Comparison of ENCODE assay signal across 9 cellular contexts in the genomic region with DNA sequence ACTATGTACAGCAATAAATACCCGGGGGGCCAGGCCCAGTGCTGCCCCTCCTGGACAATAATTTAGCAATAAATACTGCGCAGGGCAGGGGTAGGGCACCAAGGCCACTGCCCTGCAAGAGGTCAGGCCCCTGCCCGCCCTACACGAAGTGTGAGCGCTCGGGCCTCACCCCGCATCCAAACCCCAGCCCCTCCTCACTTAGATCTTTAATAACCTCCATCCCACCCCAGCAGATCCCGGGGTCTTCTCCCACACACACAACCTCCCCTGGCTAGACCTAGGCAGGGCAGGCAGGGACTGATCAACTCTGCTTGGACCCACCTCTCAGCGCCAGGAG. TPM values are rescaled to one million over a fixed set of nuclear protein-coding genes. Genes with fewer than 3 reads are reported as not detected.
DNase-seq lines count a peak whose midpoint lies in the region; ATAC-seq and TF ChIP-seq lines count a peak whose summit lies in the region.
"Not testable (repeated sequence)": the region's sequence is repeated elsewhere in the genome, so short reads cannot be mapped to it uniquely, and the experiment has no call there.
"Had no signal": no experiment of that assay in that cellular context is flagged by ENCODE, and none has a peak within 500 bp of the region (broad histone marks: within the 10 kb centered on the region; RNA-seq: fewer than 3 reads in every experiment).

No MANE protein-coding gene starts in this region.

- not testable (repeated sequence) for DNase-seq in WTC11 (ENCODE audit: low spot score); caudate nucleus (lab: John Stamatoyannopoulos, UW); ovary; type B pancreatic cell (ENCODE audit: extremely low spot score, unreplicated experiment)

- H3K36me3 ChIP-seq in HUES48 (ENCODE audit: control insufficient read depth, insufficient read depth, low read length), result peaks cover 67% of the 10 kb centered on the region
- not testable (repeated sequence) for H3K36me3 ChIP-seq in ovary

- peaks cover 19% of the 10 kb centered on the region for H3K36me3 Mint-ChIP-seq in WTC11
- peaks cover 16% of the 10 kb centered on the region for H3K36me3 Mint-ChIP-seq in type B pancreatic cell

- not testable (repeated sequence) for H3K27me3 ChIP-seq in HUES48 (ENCODE audit: control insufficient read depth, insufficient read depth, low read length); ovary

- CTCF ChIA-PET in WTC11 (lab: Charles Lee), result interaction anchor here (1.3 kb wide), 1 partner anchor 183 kb away, joined by 3 read pairs; no protein-coding TSS in a partner anchor

- ATAC-seq in GM18867 (IDR thresholded peaks at IDR 0.05; ENCODE audit: unreplicated experiment), result peak; percentile 22
- peak; percentile 11 for ATAC-seq in HG02678 (IDR thresholded peaks at IDR 0.05; ENCODE audit: unreplicated experiment)
- ATAC-seq in WTC11, result peak; percentile 29

- not testable (repeated sequence) for TF ChIP-seq EP300 in ovary (IDR thresholded peaks at IDR 0.05)

- H3K9ac ChIP-seq in HUES48 (ENCODE audit: low read depth, low read length), result not testable (repeated sequence)

- H3K4me1 ChIP-seq in HUES48 (ENCODE audit: control insufficient read depth, insufficient read depth, low read length), result peaks cover 12% of the 10 kb centered on the region
- peaks cover 14% of the 10 kb centered on the region for H3K4me1 ChIP-seq in ovary (ENCODE audit: insufficient read depth)

- H3K9me3 Mint-ChIP-seq in WTC11, type B pancreatic cell: not testable (repeated sequence)

- WGBS in ovary, 3 donors, result 29 to 34% (median 29%) methylated on average over 9 of the region's 9 CpGs

- POLR2A ChIA-PET in WTC11 (lab: Charles Lee), result interaction anchor here (1.2 kb wide), 1 partner anchor 49 kb away, joined by 5 read pairs; no protein-coding TSS in a partner anchor

- intact Hi-C loops in ovary (cut with DNase I), result not testable (repeated sequence)

- H3K27ac Mint-ChIP-seq in WTC11, result peak overlapping the region; percentile 93
- H3K27ac Mint-ChIP-seq in type B pancreatic cell, result peak overlapping the region; percentile 95

- H3K4me3 ChIP-seq in HUES48 (ENCODE audit: low read depth, low read length), result peak overlapping the region; percentile 83; the same call in 1 of the 2 replicates
- H3K4me3 ChIP-seq in iPS-11a (ENCODE audit: low read depth, low read length), result peak overlapping the region; percentile 67
- peak overlapping the region; percentile 67 for H3K4me3 ChIP-seq in ovary

- TF ChIP-seq POLR2A in ovary (IDR thresholded peaks at IDR 0.05), result not testable (repeated sequence)

- not testable (repeated sequence) for H3K27ac ChIP-seq in HUES48 (ENCODE audit: low read depth, low read length); ovary
- peak overlapping the region; percentile 67 for H3K27ac ChIP-seq in caudate nucleus (ENCODE audit: low read depth, low read length)

- H3K9me3 ChIP-seq in HUES48 (ENCODE audit: control insufficient read depth, insufficient read depth, low read length); ovary: not testable (repeated sequence)

- peaks cover 18% of the 10 kb centered on the region for H3K4me1 Mint-ChIP-seq in WTC11
- peaks cover 19% of the 10 kb centered on the region for H3K4me1 Mint-ChIP-seq in type B pancreatic cell (ENCODE audit: unreplicated experiment)

- H3K4me3 Mint-ChIP-seq in WTC11, result peak overlapping the region; percentile 70
- peak overlapping the region; percentile 87 for H3K4me3 Mint-ChIP-seq in type B pancreatic cell

- TF ChIP-seq CTCF in WTC11 (IDR thresholded peaks at IDR 0.05); ovary (IDR thresholded peaks at IDR 0.05): not testable (repeated sequence)
- peak; percentile 51 for TF ChIP-seq CTCF in type B pancreatic cell (conservative IDR thresholded peaks at IDR 0.05)

- H3K27me3 Mint-ChIP-seq in WTC11 (ENCODE audit: low read depth); type B pancreatic cell: not testable (repeated sequence)

RNA-seq across cellular contexts. Expression of a gene that starts 0.3 kb away (rescaled TPM):
- total RNA-seq in WTC11 (2021), result 19.5 to 24.2 TPM (median 20.9 TPM) in 3 replicates
- total RNA-seq in ovary, result 10 to 100 TPM; 12.6 to 17.7 (median 15.5) TPM
- polyA plus RNA-seq in ovary, result 10 to 100 TPM in 1 of 2 donors, 1 to 10 TPM in 1; 3.4 to 15.2 TPM
- 29.9 and 46.0 TPM in 2 replicates for total RNA-seq in type B pancreatic cell (ENCODE audit: low replicate concordance)

RNA-seq across cellular contexts. Expression of a gene that starts 7.1 kb away (rescaled TPM):
- 24.7 to 31.4 TPM (median 26.3 TPM) in 3 replicates for total RNA-seq in WTC11 (2021)
- 10 to 100 TPM; 12.6 to 71.4 (median 25.7) TPM for total RNA-seq in ovary
- polyA plus RNA-seq in ovary, result 10 to 100 TPM; 20.6 to 29.7 TPM
- 46.8 and 50.4 TPM in 2 replicates for total RNA-seq in type B pancreatic cell (ENCODE audit: low replicate concordance)

RNA-seq across cellular contexts. Expression of a gene that starts 9.2 kb away (rescaled TPM):
- total RNA-seq in WTC11 (2021), result 24.2 to 29.8 TPM (median 24.3 TPM) in 3 replicates
- 10 to 100 TPM; 10.6 to 21.1 (median 16.3) TPM for total RNA-seq in ovary
- 10 to 100 TPM in 1 of 2 donors, 1 to 10 TPM in 1; 9.5 to 11.8 TPM for polyA plus RNA-seq in ovary
- 22.4 and 30.0 TPM in 2 replicates for total RNA-seq in type B pancreatic cell (ENCODE audit: low replicate concordance)

RNA-seq across cellular contexts. Expression of a gene that starts 16.3 kb away (rescaled TPM):
- total RNA-seq in WTC11 (2021) (1.9 to 2.1 TPM (median 1.9 TPM) in 3 replicates), ovary (1 to 10 TPM in 5 of 7 donors, under 1 TPM in 2; 0.67 to 3.1 (median 1.4) TPM), type B pancreatic cell (ENCODE audit: low replicate concordance) (0.64 and 2.5 TPM in 2 replicates)
- 1 to 10 TPM in 1 of 2 donors, under 1 TPM in 1; 0.43 to 1.3 TPM for polyA plus RNA-seq in ovary
- total RNA-seq: mesenteric fat pad had no signal

RNA-seq across cellular contexts. Expression of a gene that starts 18.8 kb away (rescaled TPM):
- total RNA-seq in WTC11 (2021), result 144 to 188 TPM (median 164 TPM) in 3 replicates
- total RNA-seq in ovary, result 100 to 1,000 TPM in 1 of 7 donors, 10 to 100 TPM in 2, 1 to 10 TPM in 4; 1.5 to 119 (median 9.4) TPM
- 1 to 10 TPM; 6.1 to 8.1 TPM for polyA plus RNA-seq in ovary
- 110 and 127 TPM in 2 replicates for total RNA-seq in type B pancreatic cell (ENCODE audit: low replicate concordance)
